ENCODE assay signal across 8 cellular contexts in genomic region chr5:96963267-96963666, GRCh38. TPM values are rescaled to one million over a fixed set of nuclear protein-coding genes. Genes with fewer than 3 reads are reported as not detected.
DNase-seq lines count a peak whose midpoint lies in the region; ATAC-seq, FAIRE-seq and TF ChIP-seq lines count a peak whose summit lies in the region.

No MANE protein-coding gene starts in this region.

- H3K4me2 ChIP-seq in astrocyte (ENCODE audit: low read length), result no peak overlapping the region
- no peak overlapping the region for H3K4me2 ChIP-seq in mesendoderm (ENCODE audit: low read length)

- H3K4ac ChIP-seq in mesendoderm (ENCODE audit: low read depth, low read length), result no peak overlapping the region

- H3K4me1 ChIP-seq in astrocyte (ENCODE audit: insufficient read depth, low read length) (peaks cover 11% of the 10 kb centered on the region), mesendoderm (ENCODE audit: control insufficient read depth, low read depth, low read length) (no peaks in the 10 kb centered on the region)

- H3K4me3 Mint-ChIP-seq in astrocyte (ENCODE audit: unreplicated experiment), result no peak overlapping the region

- H3K4me3 ChIP-seq in astrocyte (ENCODE audit: insufficient read depth, low read depth, low read length), result no peak overlapping the region
- H3K4me3 ChIP-seq in mesendoderm (ENCODE audit: low read length), result no peak overlapping the region

- H4K5ac ChIP-seq in mesendoderm (ENCODE audit: low read length), result no peak overlapping the region

- no peak overlapping the region for H2AFZ ChIP-seq in astrocyte (ENCODE audit: low read depth, low read length)

- ATAC-seq in GM21528 (IDR thresholded peaks at IDR 0.05; ENCODE audit: low FRiP score, unreplicated experiment) (peak; percentile 42), left colon (peak; percentile 88)

- H3K27me3 ChIP-seq in astrocyte (ENCODE audit: insufficient read depth, low read length) (no peaks in the 10 kb centered on the region), mesendoderm (ENCODE audit: insufficient read depth, low read length, poor library complexity) (no peaks in the 10 kb centered on the region)

- H3K9ac ChIP-seq in astrocyte (ENCODE audit: low read length), result no peak overlapping the region
- no peak overlapping the region for H3K9ac ChIP-seq in mesendoderm (ENCODE audit: low read length)

- H2BK120ac ChIP-seq in mesendoderm (ENCODE audit: low read depth, low read length), result no peak overlapping the region

- H3K9me3 ChIP-seq in astrocyte (ENCODE audit: insufficient read depth, low read depth, low read length), result no peaks in the 10 kb centered on the region

- H4K20me1 ChIP-seq in astrocyte (ENCODE audit: insufficient read depth, low read length), result peaks cover 6% of the 10 kb centered on the region

- H3K36me3 ChIP-seq in astrocyte (ENCODE audit: insufficient read depth, low read length) (no peaks in the 10 kb centered on the region), mesendoderm (ENCODE audit: control insufficient read depth, insufficient read depth, low read length) (no peaks in the 10 kb centered on the region)

- FAIRE-seq in astrocyte (lab: Jason Lieb, UNC), result peak; percentile 47

- no peak overlapping the region for H2BK5ac ChIP-seq in mesendoderm (ENCODE audit: low read length)

- H3K4me1 Mint-ChIP-seq in astrocyte (ENCODE audit: low read depth, unreplicated experiment), result peaks cover 25% of the 10 kb centered on the region

- intact Hi-C loops in left colon (cut with DNase I, micrococcal nuclease), result no loop called here

- no peak overlapping the region for H3K18ac ChIP-seq in mesendoderm (ENCODE audit: low read length)

- peak overlapping the region; percentile 0 for H3K27ac Mint-ChIP-seq in astrocyte (ENCODE audit: unreplicated experiment)

- no peak overlapping the region for H4K8ac ChIP-seq in mesendoderm (ENCODE audit: low read depth, low read length)

- no peaks in the 10 kb centered on the region for H3K79me1 ChIP-seq in mesendoderm (ENCODE audit: low read length)

- peaks cover 6% of the 10 kb centered on the region for H3K36me3 Mint-ChIP-seq in astrocyte (ENCODE audit: low read depth, unreplicated experiment)

- H3K27ac ChIP-seq in astrocyte (ENCODE audit: low read depth, low read length), result no peak overlapping the region
- no peak overlapping the region for H3K27ac ChIP-seq in mesendoderm (ENCODE audit: low read depth, low read length)

- H3K27me3 Mint-ChIP-seq in astrocyte (ENCODE audit: low read depth, unreplicated experiment), result no peaks in the 10 kb centered on the region

- H3K79me2 ChIP-seq in astrocyte (ENCODE audit: insufficient read depth, low read length), result peaks cover 21% of the 10 kb centered on the region
- no peaks in the 10 kb centered on the region for H3K79me2 ChIP-seq in mesendoderm (ENCODE audit: control insufficient read depth, insufficient read depth, low read length)

- DNase-seq in EH (ENCODE audit: low read depth) (peak; percentile 78), LHCN-M2 (ENCODE audit: low read depth) (peak; percentile 93), astrocyte (ENCODE audit: low read depth) (peak; percentile 52), left colon (peak in 1 of 2 donors; percentile 31), NCI-H345 (lab: John Stamatoyannopoulos, UW) (no peak), mesendoderm (no peak), NCI-H2029 treated with DMSO at 0.1 percent for 48 hours (lab: John Stamatoyannopoulos, UW) (no peak)

- WGBS in mesendoderm (ENCODE audit: extremely low coverage, insufficient coverage, low lambda C conversion rate), result no CpG with 5 or more reads among the region's 3 CpGs

- H3K9me3 Mint-ChIP-seq in astrocyte (ENCODE audit: unreplicated experiment), result no peaks in the 10 kb centered on the region

- H3K56ac ChIP-seq in mesendoderm (ENCODE audit: low read length), result no peak overlapping the region

- no peak overlapping the region for H2AK5ac ChIP-seq in mesendoderm (ENCODE audit: low read length)

- no peak for TF ChIP-seq CTCF in astrocyte (IDR thresholded peaks at IDR 0.05; ENCODE audit: insufficient read depth, low read depth, low read length)

- no peak overlapping the region for H3K23ac ChIP-seq in mesendoderm (ENCODE audit: low read length)

- H2BK15ac ChIP-seq in mesendoderm (replicated peaks; ENCODE audit: low read depth), result no peak overlapping the region

RNA-seq across cellular contexts. Expression of gene LNPEP, which starts 27.4 kb away (rescaled TPM):
- 20.3 and 29.5 TPM in 2 replicates for total RNA-seq in LHCN-M2 (2014; rRNA removed)
- 3.5 TPM for polyA plus RNA-seq in LHCN-M2 (2012)
- total RNA-seq in astrocyte, result 34.9 and 36.3 TPM in 2 replicates
- total RNA-seq in left colon, result 10 to 100 TPM; 32.2 to 34.4 TPM
- 0.79 TPM for polyA plus RNA-seq in mesendoderm (2013, experiment 1 of 2)
- 0.71 TPM for polyA plus RNA-seq in mesendoderm (2013, experiment 2 of 2)

Comparison
In these comparisons a context has a peak if more than half of its experiments do, and no peak if none do; other contexts are left out.
1. DNase-seq: peak in EH (single experiment), LHCN-M2 (single experiment) and astrocyte (single experiment); none in NCI-H345 (single experiment), mesendoderm (single experiment) and NCI-H2029 treated with DMSO at 0.1 percent for 48 hours (single experiment).